Comparison of ENCODE assay signal across 8 cellular contexts in the genomic region with DNA sequence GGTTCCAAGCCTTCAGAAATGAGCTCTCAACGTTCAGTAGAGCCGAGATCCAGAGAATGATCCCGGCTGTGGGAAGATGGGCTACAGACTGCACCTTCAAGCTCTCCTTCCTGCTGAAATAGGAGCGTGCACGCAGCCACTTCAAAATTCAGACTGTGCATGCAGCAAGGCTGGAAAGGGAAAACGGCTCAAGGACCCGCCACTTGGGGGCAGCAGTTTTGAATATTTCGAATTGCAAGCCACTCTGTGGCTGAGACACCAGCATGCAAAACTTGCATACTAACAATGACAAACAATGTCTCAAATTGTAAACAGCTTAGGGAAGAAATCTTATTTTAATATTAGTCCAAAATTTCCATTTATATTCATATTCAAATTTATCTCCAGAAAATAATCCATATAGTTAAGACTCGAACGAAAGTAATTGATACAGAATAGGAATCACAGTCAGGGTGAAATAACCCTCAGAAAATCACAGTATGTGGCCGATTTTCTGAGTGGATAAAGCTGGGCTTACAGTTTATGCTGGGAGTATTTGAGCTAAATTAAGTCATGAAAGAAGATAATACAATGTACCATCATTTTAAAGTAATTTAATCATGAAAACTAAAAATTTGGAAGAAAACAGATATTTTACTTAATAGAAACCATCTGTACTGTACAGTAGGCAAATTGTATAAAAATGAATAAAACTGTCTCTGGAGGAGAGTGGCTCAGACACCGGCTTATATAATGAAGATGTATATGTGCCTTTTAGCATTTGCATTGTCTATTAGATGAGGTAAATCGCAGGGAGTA.
DNase-seq lines count a peak whose midpoint lies in the region; ATAC-seq and TF ChIP-seq lines count a peak whose summit lies in the region.

No MANE protein-coding gene starts in this region.

- no peak overlapping the region for H3K4me3 ChIP-seq in astrocyte of the cerebellum (ENCODE audit: low read depth, low read length)

- in situ Hi-C loops in astrocyte of the cerebellum (cut with HindIII; ENCODE audit: low sequenced_read_pairs) = no loop called here

- H3K27me3 Mint-ChIP-seq in stimulated activated memory B cell treated with anti-CD40 and anti-IgM and Interleukin-4, amounts not matched to agents 10 μg/mL and 1 μg/mL and 100 μg/mL, for 72 hours = peaks cover 62% of the 10 kb centered on the region

- H3K36me3 Mint-ChIP-seq in stimulated activated memory B cell treated with anti-CD40 and anti-IgM and Interleukin-4, amounts not matched to agents 10 μg/mL and 1 μg/mL and 100 μg/mL, for 72 hours = no peaks in the 10 kb centered on the region

- ATAC-seq in stimulated activated memory B cell treated with anti-CD40 and anti-IgM and Interleukin-4, amounts not matched to agents 10 μg/mL and 1 μg/mL and 100 μg/mL, for 72 hours = no peak

- H3K9me3 Mint-ChIP-seq in stimulated activated memory B cell treated with anti-CD40 and anti-IgM and Interleukin-4, amounts not matched to agents 10 μg/mL and 1 μg/mL and 100 μg/mL, for 72 hours = peaks cover 8% of the 10 kb centered on the region

- H3K27ac Mint-ChIP-seq in stimulated activated memory B cell treated with anti-CD40 and anti-IgM and Interleukin-4, amounts not matched to agents 10 μg/mL and 1 μg/mL and 100 μg/mL, for 72 hours = no peak overlapping the region

- H3K4me3 Mint-ChIP-seq in stimulated activated memory B cell treated with anti-CD40 and anti-IgM and Interleukin-4, amounts not matched to agents 10 μg/mL and 1 μg/mL and 100 μg/mL, for 72 hours = no peak overlapping the region

- TF ChIP-seq CTCF in astrocyte of the cerebellum (IDR thresholded peaks at IDR 0.05; ENCODE audit: low read depth, low read length, missing control alignments) = peak; percentile 64

- no peaks in the 10 kb centered on the region for H3K4me1 Mint-ChIP-seq in stimulated activated memory B cell treated with anti-CD40 and anti-IgM and Interleukin-4, amounts not matched to agents 10 μg/mL and 1 μg/mL and 100 μg/mL, for 72 hours

- DNase-seq in SIG-M5 treated with dmso at 0.1 percent for 504 hours (lab: John Stamatoyannopoulos, UW; ENCODE audit: unreplicated experiment) (peak; percentile 18), SIG-M5 (lab: John Stamatoyannopoulos, UW) (no peak), HT1080 (ENCODE audit: low read depth) (peak; percentile 36), SK-N-DZ (ENCODE audit: low spot score) (peak; percentile 55), astrocyte of the cerebellum (ENCODE audit: low read depth) (peak; percentile 15), iPS-NIHi11 (ENCODE audit: low spot score) (peak; percentile 61)
- peak; percentile 4 to 27 for DNase-seq in stimulated activated CD4-positive, alpha-beta T cell treated with anti-CD3 and anti-CD28 coated beads, Interleukin-1b, Interleukin-23, amount 100 ng/mL, for 4 hours (ENCODE audit: low read depth in 2 of 2)
